ENCODE assay signal across 8 cellular contexts in the genomic region with DNA sequence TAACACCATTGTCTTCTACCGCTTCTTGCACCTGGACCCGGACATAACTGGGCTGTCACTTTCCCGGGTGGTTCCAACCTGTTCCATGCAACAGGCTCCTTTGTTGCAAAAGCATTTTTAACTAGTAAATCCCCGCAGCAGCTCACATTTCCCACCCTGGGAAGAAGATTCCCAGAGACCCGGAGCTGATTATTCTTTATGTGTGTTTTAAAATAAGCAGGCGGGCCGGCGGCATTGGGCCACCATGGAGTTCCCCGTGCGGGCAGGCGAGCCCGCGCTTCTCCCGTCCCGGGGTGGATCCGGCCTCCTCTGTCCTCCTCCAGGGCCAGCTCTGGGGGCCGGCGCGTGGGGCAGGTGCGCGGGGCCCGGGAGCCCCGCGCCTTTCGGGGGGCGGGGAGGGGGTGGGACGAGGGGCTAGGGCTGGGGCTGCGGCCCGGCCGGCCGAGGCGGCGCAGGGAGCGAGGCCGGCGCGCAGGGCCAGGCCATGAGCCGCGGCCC. TPM values are rescaled to one million over a fixed set of nuclear protein-coding genes. Genes with fewer than 3 reads are reported as not detected.
DNase-seq lines count a peak whose midpoint lies in the region; ATAC-seq, FAIRE-seq and TF ChIP-seq lines count a peak whose summit lies in the region.

No MANE protein-coding gene starts in this region.

- H3K9me1 ChIP-seq in endothelial cell of umbilical vein (replicated peaks; ENCODE audit: control insufficient read depth, extremely low read depth, insufficient read depth, low read length): no peaks in the 10 kb centered on the region

- H3K4me3 ChIP-seq in SJCRH30 (peak overlapping the region; percentile 74), endothelial cell of umbilical vein (replicated peaks in 1 of 3; ENCODE audit: insufficient read depth in 1 of 3, low read depth in 1 of 3, low read length in 3 of 3) (peak overlapping the region; percentile 68 to 88 (median 86)), osteoblast (ENCODE audit: insufficient read depth, low read length) (peak overlapping the region; percentile 86)

- TF ChIP-seq CTCF in endothelial cell of umbilical vein (IDR thresholded peaks at IDR 0.05; ENCODE audit: extremely low read depth in 1 of 2, insufficient read depth in 1 of 2, low read depth in 1 of 2, low read length in 2 of 2) (no peak), osteoblast (IDR thresholded peaks at IDR 0.05; ENCODE audit: extremely low read depth, low read depth, low read length) (no peak)

- H3K9ac ChIP-seq in endothelial cell of umbilical vein (replicated peaks; ENCODE audit: extremely low read depth, insufficient read depth, low read length): peak overlapping the region; percentile 58

- H2AFZ ChIP-seq in endothelial cell of umbilical vein (ENCODE audit: low read depth, low read length) (no peak overlapping the region), osteoblast (ENCODE audit: low read length) (no peak overlapping the region)

- no TSS peak for BruUV-seq in endothelial cell of umbilical vein (replicated peaks; lab: Mats Ljungman, UMichigan)

- CTCF ChIA-PET in endothelial cell of umbilical vein (lab: Charles Lee): interaction anchor here (1.0 to 1.3 kb wide), 2 partner anchors 92 to 119 kb away, joined by 3 to 7 read pairs; no protein-coding TSS in a partner anchor

- peaks cover 51% of the 10 kb centered on the region for H3K79me2 ChIP-seq in endothelial cell of umbilical vein (ENCODE audit: control insufficient read depth, insufficient read depth, low read length)
- H3K79me2 ChIP-seq in osteoblast (ENCODE audit: insufficient read depth, low read length): peaks cover 68% of the 10 kb centered on the region

- dilution Hi-C loops in endothelial cell of umbilical vein (cut with MboI; ENCODE audit: extremely low pct_ligation_motif_present, low sequenced_read_pairs): no loop called here

- H3K27ac ChIP-seq in SJCRH30 (no peak overlapping the region), endothelial cell of umbilical vein (ENCODE audit: insufficient read depth, low read depth, low read length) (no peak overlapping the region), osteoblast (ENCODE audit: low read depth, low read length) (peak overlapping the region; percentile 60)

- no peak for ATAC-seq in HG03460 (IDR thresholded peaks at IDR 0.05; ENCODE audit: unreplicated experiment)
- no peak for ATAC-seq in HG02870 (IDR thresholded peaks at IDR 0.05; ENCODE audit: unreplicated experiment)

- no peak for FAIRE-seq in endothelial cell of umbilical vein (lab: Jason Lieb, UNC)

- POLR2A ChIA-PET in endothelial cell of umbilical vein (lab: Charles Lee): no interaction called here

- peak overlapping the region; percentile 89 for H3K4me2 ChIP-seq in endothelial cell of umbilical vein (ENCODE audit: insufficient read depth, low read length)
- peak overlapping the region; percentile 99 for H3K4me2 ChIP-seq in osteoblast (ENCODE audit: insufficient read depth, low read length)

- no peaks in the 10 kb centered on the region for H3K27me3 ChIP-seq in SJCRH30
- no peaks in the 10 kb centered on the region for H3K27me3 ChIP-seq in endothelial cell of umbilical vein (ENCODE audit: control insufficient read depth in 2 of 2, insufficient read depth in 2 of 2, low read length in 2 of 2)
- no peaks in the 10 kb centered on the region for H3K27me3 ChIP-seq in osteoblast (ENCODE audit: insufficient read depth, low read length)

- H4K20me1 ChIP-seq in endothelial cell of umbilical vein (replicated peaks; ENCODE audit: control insufficient read depth, extremely low read depth, insufficient read depth, low read length) (no peaks in the 10 kb centered on the region), osteoblast (ENCODE audit: insufficient read depth, low read length) (peaks cover 28% of the 10 kb centered on the region)

- intact Hi-C loops in endothelial cell of umbilical vein (cut with micrococcal nuclease): loop anchor here (5.0 kb wide), 1 partner anchor 191 kb away; the partner anchor contains the start of gene UQCC4

- no peak for TF ChIP-seq POLR2A in endothelial cell of umbilical vein (IDR thresholded peaks at IDR 0.05; ENCODE audit: low read depth, low read length)

- H3K4me1 ChIP-seq in SJCRH30 (peaks cover 6% of the 10 kb centered on the region; the same call in 1 of the 2 replicates), endothelial cell of umbilical vein (ENCODE audit: control insufficient read depth, extremely low read depth, insufficient read depth, low read length) (peaks cover 38% of the 10 kb centered on the region), osteoblast (ENCODE audit: insufficient read depth, low read length) (peaks cover 44% of the 10 kb centered on the region)

- H3K36me3 ChIP-seq in SJCRH30 (peaks cover 11% of the 10 kb centered on the region), endothelial cell of umbilical vein (ENCODE audit: control insufficient read depth in 2 of 2, extremely low read depth in 1 of 2, insufficient read depth in 2 of 2, low read length in 2 of 2) (peaks cover 7 to 11% of the 10 kb centered on the region in 2 experiments), osteoblast (ENCODE audit: insufficient read depth, low read length) (peaks cover 25% of the 10 kb centered on the region)

- H3K9me3 ChIP-seq in SJCRH30 (replicated peaks) (no peaks in the 10 kb centered on the region), endothelial cell of umbilical vein (replicated peaks; ENCODE audit: control insufficient read depth, insufficient read depth, low read length) (no peaks in the 10 kb centered on the region), osteoblast (ENCODE audit: low read depth, low read length) (no peaks in the 10 kb centered on the region)

- peak; percentile 18 for DNase-seq in NCI-H2227 (lab: John Stamatoyannopoulos, UW; ENCODE audit: unreplicated experiment)
- DNase-seq in NCI-H2227 treated with DMSO at 0.1 percent for 48 hours (lab: John Stamatoyannopoulos, UW): no peak
- peak in 1 of 2 experiments; percentile 17 for DNase-seq in SJCRH30
- no peak for DNase-seq in endothelial cell of umbilical vein (ENCODE audit: low read depth, low spot score)
- peak; percentile 93 for DNase-seq in osteoblast (ENCODE audit: insufficient read length, low spot score, missing footprints)
- DNase-seq in NCI-H1694 treated with DMSO at 0.1 percent for 48 hours (lab: John Stamatoyannopoulos, UW): no peak

TF ChIP-seq in endothelial cell of umbilical vein, 7 proteins besides CTCF, POLR2A, EP300 and RAD21:
- TF ChIP-seq MYC (IDR thresholded peaks at IDR 0.05; ENCODE audit: low read depth, low read length) (no peak), EZH2 (IDR thresholded peaks at IDR 0.05; ENCODE audit: borderline replicate concordance, low read depth, low read length, severe bottlenecking) (no peak)
TF ChIP-seq in endothelial cell of umbilical vein: peak in this region for 0.

RNA-seq across cellular contexts. Expression of gene CRAMP1, which starts 1.6 kb away (rescaled TPM):
- total RNA-seq in SJCRH30 (2014; rRNA removed; shearing (Covaris generic)): 9.5 and 12.6 TPM in 2 replicates
- total RNA-seq in endothelial cell of umbilical vein: 28.9 and 30.8 TPM in 2 replicates
- polyA plus RNA-seq in endothelial cell of umbilical vein: 20.2 and 21.5 TPM in 2 replicates
- 15.8 and 16.2 TPM in 2 replicates for polyA plus RNA-seq in endothelial cell of umbilical vein (2011; cell fraction: cytosol; rRNA removed)
- 48.0 and 59.9 TPM in 2 replicates for polyA plus RNA-seq in endothelial cell of umbilical vein (2011; cell fraction: nucleus; rRNA removed)
- polyA plus RNA-seq in endothelial cell of umbilical vein (2012): 14.1 and 16.4 TPM in 2 replicates
- polyA minus RNA-seq in endothelial cell of umbilical vein: 28.1 and 32.7 TPM in 2 replicates
- 7.6 TPM for polyA minus RNA-seq in endothelial cell of umbilical vein (2011; cell fraction: cytosol; rRNA and poly(A)+ RNA removed)
- 29.3 and 31.5 TPM in 2 replicates for polyA minus RNA-seq in endothelial cell of umbilical vein (2011; cell fraction: nucleus; rRNA and poly(A)+ RNA removed)
- 9.7 and 11.2 TPM in 2 replicates for total RNA-seq in osteoblast

RNA-seq across cellular contexts. Expression of gene IFT140, which starts 1.9 kb away (rescaled TPM):
- total RNA-seq in SJCRH30 (2014; rRNA removed; shearing (Covaris generic)): 4.4 and 6.5 TPM in 2 replicates
- total RNA-seq in endothelial cell of umbilical vein (16.6 and 18.9 TPM in 2 replicates), osteoblast (37.1 and 38.0 TPM in 2 replicates)
- polyA plus RNA-seq in endothelial cell of umbilical vein: 8.8 and 9.5 TPM in 2 replicates
- polyA plus RNA-seq in endothelial cell of umbilical vein (2011; cell fraction: cytosol; rRNA removed): 5.5 and 6.4 TPM in 2 replicates
- 33.9 and 38.7 TPM in 2 replicates for polyA plus RNA-seq in endothelial cell of umbilical vein (2011; cell fraction: nucleus; rRNA removed)
- polyA plus RNA-seq in endothelial cell of umbilical vein (2012): 10.4 and 17.8 TPM in 2 replicates
- polyA minus RNA-seq in endothelial cell of umbilical vein: 18.9 and 21.5 TPM in 2 replicates
- 6.3 TPM for polyA minus RNA-seq in endothelial cell of umbilical vein (2011; cell fraction: cytosol; rRNA and poly(A)+ RNA removed)
- 23.0 and 42.5 TPM in 2 replicates for polyA minus RNA-seq in endothelial cell of umbilical vein (2011; cell fraction: nucleus; rRNA and poly(A)+ RNA removed)

Comparison
In these comparisons a context has a peak if more than half of its experiments do, and no peak if none do; other contexts are left out.
1. DNase-seq: peak in NCI-H2227 (single experiment) and osteoblast (single experiment); none in NCI-H2227 treated with DMSO at 0.1 percent for 48 hours (single experiment), endothelial cell of umbilical vein (single experiment) and NCI-H1694 treated with DMSO at 0.1 percent for 48 hours (single experiment).
2. Peak in every context shown above with its lines, with median percentiles within 50 percentile points of each other: H3K4me3 ChIP-seq.